ENCODE assay signal across 8 cellular contexts in the genomic region with DNA sequence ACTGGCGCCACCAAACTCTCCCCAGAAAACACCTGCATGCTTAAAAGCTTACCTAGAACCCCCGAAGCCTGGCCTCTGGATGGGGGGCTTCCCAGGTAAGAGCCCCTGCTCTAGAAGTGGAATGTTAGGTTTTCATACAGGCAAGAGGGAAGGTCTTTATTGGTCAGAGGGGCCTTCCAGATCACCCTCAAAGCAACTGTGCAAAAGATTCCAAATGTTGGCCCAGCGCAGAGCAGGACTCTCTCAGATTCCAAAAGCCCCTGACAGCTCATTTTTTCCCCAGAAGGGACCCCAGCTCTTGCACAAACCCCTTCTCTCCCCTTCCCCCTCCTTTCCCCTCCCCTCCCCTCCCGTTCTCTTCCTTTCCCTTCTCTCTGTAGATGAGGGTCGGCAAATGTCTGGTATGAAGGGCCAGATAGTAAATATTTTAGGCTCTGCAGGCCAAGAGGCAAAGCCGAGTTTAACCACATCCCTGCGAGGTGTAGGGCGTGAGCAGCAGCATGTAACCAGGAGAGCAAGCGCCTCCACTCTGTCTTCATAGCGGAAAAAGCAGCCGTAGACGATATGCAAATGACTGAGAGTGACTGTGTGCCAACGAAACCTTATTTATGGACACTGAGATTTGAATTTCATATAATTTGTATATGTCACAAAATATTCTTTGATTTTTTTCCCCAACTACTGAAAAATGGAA.
DNase-seq lines count a peak whose midpoint lies in the region; ATAC-seq and TF ChIP-seq lines count a peak whose summit lies in the region.

No MANE protein-coding gene starts in this region.

- ATAC-seq in GM19455 (IDR thresholded peaks at IDR 0.05; ENCODE audit: unreplicated experiment) (peak; percentile 65), HG03469 (IDR thresholded peaks at IDR 0.05; ENCODE audit: unreplicated experiment) (peak; percentile 47)

- peak; percentile 60 for DNase-seq in CD1c-positive myeloid dendritic cell (ENCODE audit: extremely low spot score)
- DNase-seq in activated CD4-positive, CD25-positive, alpha-beta regulatory T cell treated with anti-CD3 and anti-CD28 coated beads, Interleukin-2, amount 50 U/mL, for 72 hours: peak; percentile 51
- DNase-seq in epithelial cell of esophagus (ENCODE audit: low read depth): peak; percentile 60
- DNase-seq in stimulated activated CD4-positive, alpha-beta T cell treated with anti-CD3 and anti-CD28 coated beads, Interleukin-12 subunit alpha, Interleukin-12 subunit beta, amount 100 ng/mL, for 48 hours (ENCODE audit: low read depth in 2 of 3, low spot score in 1 of 3): peak; percentile 52 to 61 (median 60)
- no peak for DNase-seq in amygdala (lab: John Stamatoyannopoulos, UW)
- no peak for DNase-seq in DMS153 (lab: John Stamatoyannopoulos, UW)

- TF ChIP-seq CTCF in epithelial cell of esophagus (IDR thresholded peaks at IDR 0.05; ENCODE audit: insufficient read depth, low read depth, low read length, missing control alignments): no peak

- H3K4me3 ChIP-seq in epithelial cell of esophagus (ENCODE audit: low read length): no peak overlapping the region

Comparison
In these comparisons a context has a peak if more than half of its experiments do, and no peak if none do; other contexts are left out.
1. DNase-seq: peak in CD1c-positive myeloid dendritic cell (single experiment), activated CD4-positive, CD25-positive, alpha-beta regulatory T cell treated with anti-CD3 and anti-CD28 coated beads, Interleukin-2, amount 50 U/mL, for 72 hours (single experiment), epithelial cell of esophagus (single experiment) and stimulated activated CD4-positive, alpha-beta T cell treated with anti-CD3 and anti-CD28 coated beads, Interleukin-12 subunit alpha, Interleukin-12 subunit beta, amount 100 ng/mL, for 48 hours (3 of 3); none in amygdala (0 of 56) and DMS153 (single experiment).